Comparison of ENCODE assay signal across 28 cellular contexts in the genomic region with DNA sequence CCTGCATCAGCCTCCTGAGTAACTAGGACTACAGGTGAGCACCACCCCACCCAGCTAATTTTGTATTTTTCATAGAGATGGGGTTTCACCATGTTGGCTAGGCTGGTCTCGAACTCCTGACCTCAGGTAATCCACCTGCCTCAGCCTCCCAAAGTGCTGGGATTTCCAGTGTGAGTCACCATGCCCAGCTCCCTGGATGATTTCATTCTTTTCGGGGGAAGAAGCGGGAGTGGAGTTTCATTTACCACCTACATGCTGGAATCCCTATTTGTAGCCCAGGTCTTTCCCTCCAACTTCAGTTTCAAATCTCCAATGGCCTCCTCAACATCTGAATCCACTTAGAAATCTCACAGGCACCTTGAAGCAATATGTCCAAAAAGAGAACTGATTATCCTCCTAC.
"Had no signal": no experiment of that assay in that cellular context is flagged by ENCODE, and none has a peak within 500 bp of the region (broad histone marks: within the 10 kb centered on the region; RNA-seq: fewer than 3 reads in every experiment).

No MANE protein-coding gene starts in this region.

- H3K27ac ChIP-seq: hepatocyte, left ventricle myocardium inferior, pancreas, prostate gland, skin epidermis, stomach, testis, thyroid gland, transverse colon, upper lobe of left lung, vagina had no signal

- H3K27me3 ChIP-seq: pancreas, testis, thyroid gland, upper lobe of left lung, vagina had no signal

- H3K36me3 ChIP-seq: left ventricle myocardium inferior, pancreas, prostate gland, stomach, thyroid gland, transverse colon, upper lobe of left lung, vagina had no signal

- DNase-seq: kidney; left ventricle myocardium inferior; midbrain; mucosa of descending colon; naive thymus-derived CD4-positive, alpha-beta T cell; nucleus accumbens; pancreas; posterior cingulate gyrus; retina; right cardiac atrium; stimulated activated CD4-positive, alpha-beta T cell treated with anti-CD3 and anti-CD28 coated beads, Interleukin-12 subunit alpha, Interleukin-12 subunit beta, amount 100 ng/mL, for 4 hours; stimulated activated CD4-positive, alpha-beta T cell treated with anti-CD3 and anti-CD28 coated beads, Interleukin-15, amount 100 ng/mL, for 24 hours; stimulated activated CD4-positive, alpha-beta T cell treated with anti-CD3 and anti-CD28 coated beads, Interleukin-2, amount 100 ng/mL, for 24 hours; stimulated activated CD4-positive, alpha-beta T cell treated with anti-CD3 and anti-CD28 coated beads, Interleukin-4, amount 100 ng/mL, for 1 hour; stimulated activated naive B cell treated with anti-CD40 and anti-IgM and Interleukin-4, amounts not matched to agents 10 μg/mL and 1 μg/mL and 100 μg/mL, for 72 hours; stimulated activated naive CD8-positive, alpha-beta T cell treated with anti-CD3 and anti-CD28 coated beads, Interleukin-15, Interleukin-2, amounts not matched to agents 100 U/mL and 50 U/mL, for 24 hours; stomach; testis; thyroid gland; transverse colon; upper lobe of left lung had no signal

- H3K4me3 ChIP-seq: hepatocyte, left ventricle myocardium inferior, lung, mucosa of descending colon, pancreas, prostate gland, skin epidermis, stomach, testis, thyroid gland, transverse colon, upper lobe of left lung, vagina had no signal

- H2AFZ ChIP-seq: hepatocyte had no signal

- H3K9me3 ChIP-seq: left ventricle myocardium inferior, mucosa of descending colon, pancreas, prostate gland, stomach, testis, thyroid gland, transverse colon, upper lobe of left lung, vagina had no signal

- H3K4me2 ChIP-seq: hepatocyte had no signal

- ATAC-seq: mucosa of descending colon; naive thymus-derived CD4-positive, alpha-beta T cell; natural killer cell treated with Interleukin-12 subunit alpha and Interleukin-12 subunit beta and Interleukin-15 and Interleukin-18, amount 100 ng/mL, for 72 hours; pancreas; right cardiac atrium; sciatic nerve; stimulated activated naive B cell treated with anti-CD40 and anti-IgM and Interleukin-4, amounts not matched to agents 10 μg/mL and 1 μg/mL and 100 μg/mL, for 72 hours; stimulated activated naive CD8-positive, alpha-beta T cell treated with anti-CD3 and anti-CD28 coated beads, Interleukin-15, Interleukin-2, amounts not matched to agents 100 U/mL and 50 U/mL, for 24 hours had no signal
